In genomic region chr19:14135985-14136508, GRCh38 we compare ENCODE assay signal across 8 cellular contexts. TPM values are rescaled to one million over a fixed set of nuclear protein-coding genes. Genes with fewer than 3 reads are reported as not detected.
DNase-seq lines count a peak whose midpoint lies in the region; ATAC-seq and TF ChIP-seq lines count a peak whose summit lies in the region.

No MANE protein-coding gene starts in this region.

- DNase-seq in stimulated activated CD4-positive, alpha-beta T cell treated with anti-CD3 and anti-CD28 coated beads, Interleukin-1b, Interleukin-23, amount 100 ng/mL, for 48 hours = peak; percentile 15
- no peak for DNase-seq in stimulated activated CD4-positive, alpha-beta T cell treated with anti-CD3 and anti-CD28 coated beads, Interleukin-4, amount 100 ng/mL, for 24 hours
- DNase-seq in astrocyte of the cerebellum (ENCODE audit: low read depth) (no peak), NCI-H2196 treated with DMSO at 0.1 percent for 48 hours (lab: John Stamatoyannopoulos, UW; ENCODE audit: unreplicated experiment) (no peak), NCI-H526 (lab: John Stamatoyannopoulos, UW) (no peak), NCI-H2171 treated with DMSO at 0.1 percent for 48 hours (lab: John Stamatoyannopoulos, UW) (no peak)

- no peak for TF ChIP-seq CTCF in astrocyte of the cerebellum (IDR thresholded peaks at IDR 0.05; ENCODE audit: low read depth, low read length, missing control alignments)

- no peak for ATAC-seq in HG03175 (IDR thresholded peaks at IDR 0.05; ENCODE audit: unreplicated experiment)

- H3K4me3 ChIP-seq in astrocyte of the cerebellum (ENCODE audit: low read depth, low read length) (peak overlapping the region; percentile 80), mesodermal cell (ENCODE audit: extremely low read depth, insufficient read depth, low read length, poor library complexity, severe bottlenecking) (peak overlapping the region; percentile 77)

- H3K4me1 ChIP-seq in mesodermal cell (ENCODE audit: control insufficient read depth, insufficient read depth, low read length, poor library complexity, severe bottlenecking) = peaks cover 19% of the 10 kb centered on the region

- in situ Hi-C loops in astrocyte of the cerebellum (cut with HindIII; ENCODE audit: low sequenced_read_pairs) = loop anchor here (5.0 kb wide), 2 partner anchors 59 to 276 kb away; no protein-coding TSS in a partner anchor

- no peak overlapping the region for H3K27ac ChIP-seq in mesodermal cell (ENCODE audit: low read depth, low read length, severe bottlenecking)

- no peaks in the 10 kb centered on the region for H3K9me3 ChIP-seq in mesodermal cell (ENCODE audit: control insufficient read depth, low read length)

- 0 to 1% methylated on average over 13 to 36 of the region's 38 CpGs for WGBS in mesodermal cell (ENCODE audit: insufficient coverage in 2 of 2), 2 experiments

- H3K36me3 ChIP-seq in mesodermal cell (ENCODE audit: control insufficient read depth, insufficient read depth, low read length) = no peaks in the 10 kb centered on the region

RNA-seq across cellular contexts. Expression of gene ASF1B, which starts 0.3 kb away (rescaled TPM):
- 22.0 TPM for polyA plus RNA-seq in mesodermal cell (2013, experiment 1 of 2)
- polyA plus RNA-seq in mesodermal cell (2013, experiment 2 of 2) = 18.6 TPM

RNA-seq across cellular contexts. Expression of gene PRKACA, which starts 18.5 kb away (rescaled TPM):
- polyA plus RNA-seq in mesodermal cell (2013, experiment 1 of 2) = 72.9 TPM
- 68.4 TPM for polyA plus RNA-seq in mesodermal cell (2013, experiment 2 of 2)

RNA-seq across cellular contexts. Expression of gene SAMD1, which starts 45.5 kb away (rescaled TPM):
- 53.9 TPM for polyA plus RNA-seq in mesodermal cell (2013, experiment 1 of 2)
- 55.3 TPM for polyA plus RNA-seq in mesodermal cell (2013, experiment 2 of 2)

RNA-seq across cellular contexts. Expression of gene C19orf67, which starts 50.5 kb away (rescaled TPM):
- not detected for polyA plus RNA-seq in mesodermal cell (2013, experiment 1 of 2)
- not detected for polyA plus RNA-seq in mesodermal cell (2013, experiment 2 of 2)
